28 cellular contexts compared by ENCODE assay signal in the genomic region with DNA sequence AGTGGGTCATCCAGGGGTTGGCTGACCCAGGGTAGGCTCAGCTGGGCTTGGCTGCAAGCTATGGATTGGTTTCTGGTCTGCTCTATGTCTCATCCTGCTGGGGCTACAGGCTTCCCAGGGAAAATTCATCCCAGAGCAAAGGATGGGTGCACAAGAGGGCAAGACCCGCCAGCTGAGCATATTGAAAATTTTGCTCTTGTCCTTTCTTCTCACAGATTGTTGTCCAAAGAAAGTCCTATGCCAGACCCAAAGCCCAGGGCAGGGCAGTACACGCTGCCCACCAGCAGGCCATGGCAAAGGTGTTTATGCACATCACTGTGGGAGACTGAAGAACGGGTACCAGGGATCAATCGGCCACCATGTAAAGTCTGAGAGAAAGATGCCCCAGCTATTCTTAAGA.
"Had no signal": no experiment of that assay in that cellular context is flagged by ENCODE, and none has a peak within 500 bp of the region (broad histone marks: within the 10 kb centered on the region; RNA-seq: fewer than 3 reads in every experiment).

No MANE protein-coding gene starts in this region.

- H3K27ac ChIP-seq: colonic mucosa, esophagus squamous epithelium, heart right ventricle, ovary, psoas muscle, sigmoid colon, spleen, thoracic aorta, tibial nerve, upper lobe of right lung, uterus had no signal

- H3K36me3 Mint-ChIP-seq: immature natural killer cell; memory B cell; naive thymus-derived CD8-positive, alpha-beta T cell; stimulated activated memory B cell treated with anti-CD40 and anti-IgM and Interleukin-4, amounts not matched to agents 10 μg/mL and 1 μg/mL and 100 μg/mL, for 72 hours had no signal

- H3K9me3 Mint-ChIP-seq: immature natural killer cell; memory B cell; stimulated activated memory B cell treated with anti-CD40 and anti-IgM and Interleukin-4, amounts not matched to agents 10 μg/mL and 1 μg/mL and 100 μg/mL, for 72 hours; stimulated activated naive CD8-positive, alpha-beta T cell treated with anti-CD3 and anti-CD28 coated beads, Interleukin-15, Interleukin-2, amounts not matched to agents 100 ng/mL and 50 ng/mL, for 24 hours had no signal

- H3K9me3 ChIP-seq: colonic mucosa, esophagus squamous epithelium, heart right ventricle, ovary, psoas muscle, sigmoid colon, spleen, thoracic aorta, tibial nerve, upper lobe of right lung, uterus had no signal

- H3K4me3 ChIP-seq: colonic mucosa, esophagus squamous epithelium, heart right ventricle, lung, ovary, psoas muscle, sigmoid colon, spleen, thoracic aorta, tibial nerve, upper lobe of right lung, uterus had no signal

- H3K27ac Mint-ChIP-seq: immature natural killer cell; memory B cell; nephron progenitor cell; stimulated activated memory B cell treated with anti-CD40 and anti-IgM and Interleukin-4, amounts not matched to agents 10 μg/mL and 1 μg/mL and 100 μg/mL, for 72 hours; stimulated activated naive CD8-positive, alpha-beta T cell treated with anti-CD3 and anti-CD28 coated beads, Interleukin-15, Interleukin-2, amounts not matched to agents 100 ng/mL and 50 ng/mL, for 24 hours had no signal

- H3K36me3 ChIP-seq: colonic mucosa, esophagus squamous epithelium, heart right ventricle, ovary, sigmoid colon, spleen, thoracic aorta, tibial nerve, upper lobe of right lung, uterus had no signal

- H3K4me3 Mint-ChIP-seq: immature natural killer cell; memory B cell; naive thymus-derived CD8-positive, alpha-beta T cell; nephron progenitor cell; stimulated activated memory B cell treated with anti-CD40 and anti-IgM and Interleukin-4, amounts not matched to agents 10 μg/mL and 1 μg/mL and 100 μg/mL, for 72 hours; stimulated activated naive CD8-positive, alpha-beta T cell treated with anti-CD3 and anti-CD28 coated beads, Interleukin-15, Interleukin-2, amounts not matched to agents 100 ng/mL and 50 ng/mL, for 24 hours had no signal

- H3K4me1 ChIP-seq: colonic mucosa, psoas muscle, sigmoid colon, tibial nerve, upper lobe of right lung, uterus had no signal

- ATAC-seq: heart right ventricle; naive thymus-derived CD8-positive, alpha-beta T cell; psoas muscle; right cardiac atrium; stimulated activated memory B cell treated with anti-CD40 and anti-IgM and Interleukin-4, amounts not matched to agents 10 μg/mL and 1 μg/mL and 100 μg/mL, for 72 hours; upper lobe of right lung had no signal

- H3K27me3 ChIP-seq: colonic mucosa, ovary, sigmoid colon, tibial nerve, uterus had no signal

- H3K27me3 Mint-ChIP-seq: naive thymus-derived CD8-positive, alpha-beta T cell; stimulated activated naive CD8-positive, alpha-beta T cell treated with anti-CD3 and anti-CD28 coated beads, Interleukin-15, Interleukin-2, amounts not matched to agents 100 ng/mL and 50 ng/mL, for 24 hours had no signal

- DNase-seq: colonic mucosa; dermis blood vessel endothelial cell; effector memory CD4-positive, alpha-beta T cell; erythroblast; esophagus squamous epithelium; foreskin melanocyte; glutamatergic neuron; heart right ventricle; hippocampal formation; immature natural killer cell; naive thymus-derived CD8-positive, alpha-beta T cell; nephron progenitor cell; nucleus accumbens; ovary; posterior cingulate gyrus; psoas muscle; right cardiac atrium; sigmoid colon; spleen; stimulated activated CD4-positive, alpha-beta T cell treated with anti-CD3 and anti-CD28 coated beads, Interleukin-4, amount 100 ng/mL, for 4 hours; upper lobe of right lung; uterus had no signal
